ENCODE assay signal across 1 cellular context in genomic region chr4:173259310-173259709, GRCh38.
TF ChIP-seq lines count a peak whose summit lies in the region.

No MANE protein-coding gene starts in this region.

TF ChIP-seq in HepG2, 621 proteins besides CTCF, POLR2A, EP300 and RAD21:
- TF ChIP-seq RXRB (CRISPR knock-in tag; IDR thresholded peaks at IDR 0.05; ENCODE audit: borderline replicate concordance): no peak
- no peak for TF ChIP-seq ZFP90 (CRISPR knock-in tag; IDR thresholded peaks at IDR 0.05; ENCODE audit: borderline replicate concordance)
- TF ChIP-seq ZNF546 (CRISPR knock-in tag; conservative IDR thresholded peaks at IDR 0.05): no peak
- TF ChIP-seq ZBTB40 (IDR thresholded peaks at IDR 0.05): no peak
- TF ChIP-seq ZBTB40 (CRISPR knock-in tag; IDR thresholded peaks at IDR 0.05): no peak
- TF ChIP-seq ZNF75D (CRISPR knock-in tag; IDR thresholded peaks at IDR 0.05; ENCODE audit: borderline replicate concordance): no peak
- TF ChIP-seq PTBP1 (IDR thresholded peaks at IDR 0.05; ENCODE audit: low read depth, low read length, poor library complexity, severe bottlenecking): no peak
- TF ChIP-seq ZNF607 (CRISPR knock-in tag; IDR thresholded peaks at IDR 0.05; ENCODE audit: borderline replicate concordance): no peak
